ENCODE assay signal across 21 cellular contexts in the genomic region with DNA sequence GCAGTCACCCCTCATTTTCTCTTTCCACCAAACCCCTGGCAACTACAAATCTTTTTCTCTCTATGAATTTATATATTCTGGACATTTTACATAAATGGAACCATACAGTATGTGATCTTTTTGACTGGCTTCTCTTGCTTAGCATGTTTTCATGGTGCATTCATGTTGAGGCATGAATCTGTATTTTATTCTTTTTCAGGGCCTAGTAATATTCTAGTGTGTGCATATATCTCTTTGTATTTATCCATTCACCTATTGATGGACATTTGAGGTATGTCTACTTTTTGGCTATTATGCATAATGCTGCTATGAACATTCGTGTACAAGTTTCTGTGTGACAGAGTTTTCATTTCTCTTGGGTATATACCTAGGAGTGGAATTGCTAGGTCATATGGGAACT.
A peak's percentile ranks its signal among the peaks of the same experiment; 100 is the strongest.
DNase-seq lines count a peak whose midpoint lies in the region; ATAC-seq, FAIRE-seq and TF ChIP-seq lines count a peak whose summit lies in the region.
"Had no signal": no experiment of that assay in that cellular context is flagged by ENCODE, and none has a peak within 500 bp of the region (broad histone marks: within the 10 kb centered on the region; RNA-seq: fewer than 3 reads in every experiment).

No MANE protein-coding gene starts in this region.

- H3K36me3 Mint-ChIP-seq in activated naive CD4-positive, alpha-beta T cell treated with anti-CD3 and anti-CD28 coated beads, Interleukin-2, amount 50 U/mL, for 24 hours = no peaks in the 10 kb centered on the region
- H3K36me3 Mint-ChIP-seq in glutamatergic neuron (ENCODE audit: unreplicated experiment) = no peaks in the 10 kb centered on the region
- H3K36me3 Mint-ChIP-seq: CD8-positive, alpha-beta T cell had no signal

- no peaks in the 10 kb centered on the region for H3K9me1 ChIP-seq in K562 (ENCODE audit: control insufficient read depth, insufficient read depth, low read length)

- in situ Hi-C loops in K562 (cut with MboI) = no loop called here

- intact Hi-C loops in K562 (cut with micrococcal nuclease) (no loop called here), sigmoid colon (cut with DNase I) (no loop called here)

- H3K79me2 ChIP-seq in K562 (ENCODE audit: control insufficient read depth, insufficient read depth, low read length) = no peaks in the 10 kb centered on the region

- H3K4me3 Mint-ChIP-seq in activated naive CD4-positive, alpha-beta T cell treated with anti-CD3 and anti-CD28 coated beads, Interleukin-2, amount 50 U/mL, for 24 hours = no peak overlapping the region
- H3K4me3 Mint-ChIP-seq in glutamatergic neuron (ENCODE audit: unreplicated experiment) = no peak overlapping the region
- H3K4me3 Mint-ChIP-seq: B cell; CD4-positive, alpha-beta T cell; CD8-positive, alpha-beta T cell had no signal

- no peak overlapping the region for H3K4me2 ChIP-seq in K562 (ENCODE audit: insufficient read depth, low read length)
- H3K4me2 ChIP-seq: A549; BLaER1 treated with 17β-estradiol and CSF1 and Interleukin-3, amounts not matched to agents 10 nM and 100 nM had no signal

- no peak for ATAC-seq in K562
- ATAC-seq: A549; CD8-positive, alpha-beta T cell had no signal

- H3K4me3 ChIP-seq in K562 (no peak overlapping the region), sigmoid colon (no peak overlapping the region)
- H3K4me3 ChIP-seq: A549; BLaER1 treated with 17β-estradiol and CSF1 and Interleukin-3, amounts not matched to agents 10 nM and 100 nM had no signal

- no peak for DNase-seq in activated naive CD4-positive, alpha-beta T cell treated with Interleukin-2 at 50 U/mL for 16 hours
- no peak for DNase-seq in K562 (ENCODE audit: extremely low read depth in 1 of 4, low spot score in 3 of 4)
- DNase-seq in glutamatergic neuron = no peak
- no peak for DNase-seq in sigmoid colon
- DNase-seq: AML-193; Caco-2; Calu3; CD4-positive, alpha-beta T cell; CD8-positive, alpha-beta T cell; DMS79 treated with DMSO at 0.1 percent for 48 hours; GF-D8 had no signal

- no peak overlapping the region for H3K9ac ChIP-seq in K562 (ENCODE audit: insufficient read depth in 1 of 2, low read depth in 2 of 2, low read length in 2 of 2)
- H3K9ac ChIP-seq: BLaER1 treated with 17β-estradiol and CSF1 and Interleukin-3, amounts not matched to agents 10 nM and 100 nM had no signal

- WGBS in K562 (ENCODE audit: insufficient coverage, low coverage, missing lambda C conversion rate) = 47% methylated on average over 1 of the region's 1 CpG
- 95% methylated on average over 1 of the region's 1 CpG for WGBS in sigmoid colon, 2 donors

- BruUV-seq in K562 (replicated peaks; lab: Mats Ljungman, UMichigan) = no TSS peak

- H3K4me1 ChIP-seq in K562 (replicated peaks in 1 of 2; ENCODE audit: control insufficient read depth in 2 of 2, insufficient read depth in 2 of 2, low read length in 2 of 2) (no peaks in the 10 kb centered on the region), sigmoid colon (no peaks in the 10 kb centered on the region)
- H3K4me1 ChIP-seq: A549; BLaER1 treated with 17β-estradiol and CSF1 and Interleukin-3, amounts not matched to agents 10 nM and 100 nM; Caco-2 had no signal

- H3K36me3 ChIP-seq in K562 (ENCODE audit: control insufficient read depth, insufficient read depth, low read length) (peaks cover 2% of the 10 kb centered on the region; the same call in 1 of the 3 replicates), sigmoid colon (no peaks in the 10 kb centered on the region)
- H3K36me3 ChIP-seq: BLaER1 treated with 17β-estradiol and CSF1 and Interleukin-3, amounts not matched to agents 10 nM and 100 nM had no signal

- no peak for TF ChIP-seq EP300 in K562 (IDR thresholded peaks at IDR 0.05; ENCODE audit: low read length)
- TF ChIP-seq EP300 in sigmoid colon (IDR thresholded peaks at IDR 0.05) = no peak

- H3K4me1 Mint-ChIP-seq in activated naive CD4-positive, alpha-beta T cell treated with anti-CD3 and anti-CD28 coated beads, Interleukin-2, amount 50 U/mL, for 24 hours = no peaks in the 10 kb centered on the region
- H3K4me1 Mint-ChIP-seq in glutamatergic neuron (ENCODE audit: low read depth, unreplicated experiment) = no peaks in the 10 kb centered on the region
- H3K4me1 Mint-ChIP-seq: B cell had no signal

- no peaks in the 10 kb centered on the region for H4K20me1 ChIP-seq in K562 (replicated peaks; ENCODE audit: control insufficient read depth, insufficient read depth, low read length)
- H4K20me1 ChIP-seq: BLaER1 treated with 17β-estradiol and CSF1 and Interleukin-3, amounts not matched to agents 10 nM and 100 nM had no signal

- no peak for FAIRE-seq in K562 (lab: Jason Lieb, UNC)
- FAIRE-seq: D721Med, G401.6, GM12891, GM19239 had no signal

- no peak for TF ChIP-seq RAD21 in K562 (CRISPR knock-in tag; conservative IDR thresholded peaks at IDR 0.05 in 1 of 2, IDR thresholded peaks at IDR 0.05 in 1 of 2)

- no peaks in the 10 kb centered on the region for H3K27me3 Mint-ChIP-seq in activated naive CD4-positive, alpha-beta T cell treated with anti-CD3 and anti-CD28 coated beads, Interleukin-2, amount 50 U/mL, for 24 hours
- H3K27me3 Mint-ChIP-seq in glutamatergic neuron (ENCODE audit: unreplicated experiment) = no peaks in the 10 kb centered on the region
- H3K27me3 Mint-ChIP-seq: CD4-positive, alpha-beta T cell had no signal

- H3K9me3 ChIP-seq in K562 (replicated peaks; ENCODE audit: control insufficient read depth, insufficient read depth, low read depth, low read length) (no peaks in the 10 kb centered on the region), sigmoid colon (no peaks in the 10 kb centered on the region)

- H3K27ac ChIP-seq in K562 (ENCODE audit: extremely low read depth, low read depth, low read length) (no peak overlapping the region), sigmoid colon (no peak overlapping the region)
- H3K27ac ChIP-seq: 22Rv1; A549; BLaER1 treated with 17β-estradiol and CSF1 and Interleukin-3, amounts not matched to agents 10 nM and 100 nM; C4-2B had no signal

- no peak overlapping the region for H2AFZ ChIP-seq in K562 (ENCODE audit: low read depth, low read length)

- TF ChIP-seq POLR2A in K562 (conservative IDR thresholded peaks at IDR 0.05) (no peak), sigmoid colon (IDR thresholded peaks at IDR 0.05) (no peak)

- CTCF ChIA-PET in K562 (lab: Yijun Ruan, JAX; ENCODE audit: low intra/inter-chr PET ratio) = no interaction called here

- H3K9me3 Mint-ChIP-seq in activated naive CD4-positive, alpha-beta T cell treated with anti-CD3 and anti-CD28 coated beads, Interleukin-2, amount 50 U/mL, for 24 hours = peaks cover 3% of the 10 kb centered on the region
- peaks cover 6% of the 10 kb centered on the region for H3K9me3 Mint-ChIP-seq in glutamatergic neuron (ENCODE audit: unreplicated experiment)

- H3K27me3 ChIP-seq in K562 (ENCODE audit: control insufficient read depth in 2 of 2, insufficient read depth in 2 of 2, low read length in 2 of 2) = no peaks in the 10 kb centered on the region
- no peaks in the 10 kb centered on the region for H3K27me3 ChIP-seq in sigmoid colon
- H3K27me3 ChIP-seq: BLaER1 treated with 17β-estradiol and CSF1 and Interleukin-3, amounts not matched to agents 10 nM and 100 nM had no signal

- no peak for TF ChIP-seq CTCF in K562 (IDR thresholded peaks at IDR 0.05 in 2 of 3, conservative IDR thresholded peaks at IDR 0.05 in 1 of 3; ENCODE audit: insufficient read depth in 2 of 3, low read depth in 1 of 3, low read length in 3 of 3)
- no peak for TF ChIP-seq CTCF in glutamatergic neuron (IDR thresholded peaks at IDR 0.05; ENCODE audit: partially characterized antibody, unreplicated experiment)
- TF ChIP-seq CTCF in sigmoid colon (IDR thresholded peaks at IDR 0.05) = no peak

- POLR2A ChIA-PET in K562 (lab: Yijun Ruan, JAX) = no interaction called here

- H3K27ac Mint-ChIP-seq in activated naive CD4-positive, alpha-beta T cell treated with anti-CD3 and anti-CD28 coated beads, Interleukin-2, amount 50 U/mL, for 24 hours = peak overlapping the region; percentile 26
- no peak overlapping the region for H3K27ac Mint-ChIP-seq in glutamatergic neuron (ENCODE audit: unreplicated experiment)
- H3K27ac Mint-ChIP-seq: B cell; CD4-positive, alpha-beta T cell; CD8-positive, alpha-beta T cell had no signal

TF ChIP-seq in K562, 482 proteins besides CTCF, POLR2A, EP300 and RAD21:
- no peak for TF ChIP-seq ZNF57 (CRISPR knock-in tag; IDR thresholded peaks at IDR 0.05)
- TF ChIP-seq RBM25 (IDR thresholded peaks at IDR 0.05; ENCODE audit: low read depth, low read length, severe bottlenecking) = peak; percentile 25
- no peak for TF ChIP-seq NR2C1 (IDR thresholded peaks at IDR 0.05)
- TF ChIP-seq NR2C1 (tag; IDR thresholded peaks at IDR 0.05) = no peak
- TF ChIP-seq ZNF146 (CRISPR knock-in tag; IDR thresholded peaks at IDR 0.05; ENCODE audit: unreplicated experiment) = peak; percentile 85
- no peak for TF ChIP-seq PPARD (CRISPR knock-in tag; IDR thresholded peaks at IDR 0.05)
- TF ChIP-seq CTBP1 (IDR thresholded peaks at IDR 0.05; ENCODE audit: borderline replicate concordance) = no peak
